ENCODE assay signal across 10 cellular contexts in the genomic region with DNA sequence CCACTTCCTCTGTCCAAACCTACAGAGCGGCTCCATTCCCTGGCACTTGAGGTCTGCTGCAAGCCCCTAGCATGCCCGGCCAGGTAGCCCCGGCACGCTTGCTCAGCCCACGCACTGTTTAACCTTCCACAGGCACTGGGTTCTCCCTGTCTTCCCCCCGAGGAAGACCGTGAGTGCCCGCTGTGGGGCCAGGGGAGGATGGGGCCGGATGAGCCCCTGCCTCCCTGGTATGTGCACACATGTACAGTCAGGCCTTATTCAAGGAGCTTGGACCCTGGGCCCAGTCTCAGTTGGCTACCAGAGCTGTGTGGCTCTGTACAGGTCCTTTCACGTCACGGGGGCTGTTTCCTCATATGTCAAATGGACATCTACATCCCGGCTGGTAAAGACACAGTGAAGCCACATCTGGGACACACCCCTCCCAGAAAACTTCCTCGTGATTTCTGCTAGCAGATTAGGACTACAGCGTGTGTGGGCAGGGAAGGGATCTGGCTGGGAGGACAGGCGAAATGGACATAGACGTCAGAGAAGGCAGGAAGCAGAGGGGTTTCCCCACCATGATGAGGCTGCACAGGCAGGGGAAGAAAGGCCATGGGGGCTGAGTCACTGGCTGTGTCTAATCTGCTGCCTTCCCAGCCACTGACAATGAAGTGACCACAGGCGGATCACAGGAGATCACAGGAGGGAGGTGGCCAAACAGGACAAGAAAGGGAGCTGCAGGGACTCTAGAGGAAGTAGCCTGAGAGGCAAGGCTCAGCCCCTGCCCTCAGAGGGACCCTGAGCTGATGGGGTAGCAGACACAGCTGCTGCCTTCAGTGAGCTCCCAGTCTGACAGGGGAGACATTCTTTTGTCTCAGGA.
A peak's percentile ranks its signal among the peaks of the same experiment; 100 is the strongest.
DNase-seq lines count a peak whose midpoint lies in the region; ATAC-seq and TF ChIP-seq lines count a peak whose summit lies in the region.
"Had no signal": no experiment of that assay in that cellular context is flagged by ENCODE, and none has a peak within 500 bp of the region (broad histone marks: within the 10 kb centered on the region; RNA-seq: fewer than 3 reads in every experiment).

No MANE protein-coding gene starts in this region.

- peak overlapping the region; percentile 38 for H3K18ac ChIP-seq in IMR-90 (ENCODE audit: low read depth, low read length)

- TF ChIP-seq CTCF in AG10803 (conservative IDR thresholded peaks at IDR 0.05; ENCODE audit: low read length) = no peak
- TF ChIP-seq CTCF in IMR-90 (conservative IDR thresholded peaks at IDR 0.05; ENCODE audit: low read depth, low read length) = no peak

- H4K20me1 ChIP-seq in IMR-90 (ENCODE audit: insufficient read depth, low read length) = no peaks in the 10 kb centered on the region; the same call in 1 of the 2 replicates

- CTCF ChIA-PET in IMR-90 (lab: Yijun Ruan, JAX) (interaction anchor here (0.6 to 1.2 kb wide), 3 partner anchors 15 to 295 kb away, joined by 3 to 4 read pairs (median 4); partner anchors contain the start of gene VEGFA), HEK293T (lab: Yijun Ruan, JAX) (interaction anchor here (0.6 to 1.8 kb wide), 5 partner anchors 9 to 268 kb away, joined by 3 to 8 read pairs (median 6); no protein-coding TSS in a partner anchor)

- no peaks in the 10 kb centered on the region for H3K27me3 ChIP-seq in IMR-90 (ENCODE audit: control insufficient read depth, insufficient read depth, low read length)

- peaks cover 4% of the 10 kb centered on the region for H3K36me3 Mint-ChIP-seq in effector memory CD8-positive, alpha-beta T cell (ENCODE audit: insufficient read depth)

- H3K4me1 Mint-ChIP-seq in effector memory CD8-positive, alpha-beta T cell (ENCODE audit: low read depth in 2 of 2) = no peaks in the 10 kb centered on the region

- H3K4me3 Mint-ChIP-seq in effector memory CD8-positive, alpha-beta T cell = no peak overlapping the region

- peak; percentile 76 for TF ChIP-seq POLR2A in IMR-90 (IDR thresholded peaks at IDR 0.05; ENCODE audit: low read depth, low read length)

- peak overlapping the region; percentile 97 for H2BK20ac ChIP-seq in IMR-90 (ENCODE audit: low read depth, low read length)

- peaks cover 0 to 32% of the 10 kb centered on the region in 2 experiments; a peak in 2 of 4 replicates for H3K79me1 ChIP-seq in IMR-90 (ENCODE audit: low read depth in 1 of 2, low read length in 2 of 2)

- peak; percentile 27; the same call in 1 of the 2 replicates for TF ChIP-seq RAD21 in IMR-90 (IDR thresholded peaks at IDR 0.05; ENCODE audit: low read length)

- H3K56ac ChIP-seq in IMR-90 (ENCODE audit: extremely low read depth, insufficient read depth, low read length) = peak overlapping the region; percentile 59

- peak overlapping the region; percentile 97 for H3K14ac ChIP-seq in IMR-90 (replicated peaks; ENCODE audit: low read depth, low read length)

- H2BK120ac ChIP-seq in IMR-90 (ENCODE audit: low read depth, low read length) = peak overlapping the region; percentile 94

- H3K4me1 ChIP-seq in IMR-90 (ENCODE audit: control insufficient read depth, insufficient read depth, low read length) = peaks cover 58% of the 10 kb centered on the region

- no peaks in the 10 kb centered on the region for H3K9me3 Mint-ChIP-seq in effector memory CD8-positive, alpha-beta T cell

- peak overlapping the region; percentile 77; the same call in 2 of the 3 replicates for H2BK15ac ChIP-seq in IMR-90 (ENCODE audit: low read depth, low read length)

- DNase-seq in AG10803 (ENCODE audit: low read depth) = peak; percentile 90
- DNase-seq in IMR-90 = peak; percentile 100
- DNase-seq in effector memory CD8-positive, alpha-beta T cell = no peak
- peak; percentile 86 for DNase-seq in myocyte (ENCODE audit: low read depth)
- DNase-seq in HEK293T (ENCODE audit: extremely low spot score) = no peak
- no peak for DNase-seq in NCI-H2107 (lab: John Stamatoyannopoulos, UW)
- no peak for DNase-seq in activated naive CD4-positive, alpha-beta T cell treated with anti-CD3 and anti-CD28 coated beads, Interleukin-2, amount 50 U/mL, for 16 hours

- H3K23ac ChIP-seq in IMR-90 (ENCODE audit: low read depth, low read length) = peak overlapping the region; percentile 92

- H2AFZ ChIP-seq in IMR-90 (replicated peaks; ENCODE audit: low read length, poor library complexity) = peak overlapping the region; percentile 76

- peak overlapping the region; percentile 9 for H3K9ac ChIP-seq in IMR-90 (ENCODE audit: low read depth, low read length)

- BruUV-seq in IMR-90 (replicated peaks; lab: Mats Ljungman, UMichigan) = no TSS peak

- peak overlapping the region; percentile 85 for H4K91ac ChIP-seq in IMR-90 (ENCODE audit: insufficient read depth, low read depth, low read length)

- ATAC-seq in IMR-90 (ENCODE audit: low read depth) (peak; percentile 73), GM18520 (IDR thresholded peaks at IDR 0.05; ENCODE audit: unreplicated experiment) (no peak)
- ATAC-seq in effector memory CD8-positive, alpha-beta T cell (replicated peaks) = peak; percentile 55

- 73% methylated on average over 13 of the region's 17 CpGs; no CpG with 5 or more reads in 1 of the 2 experiments for WGBS in IMR-90 (ENCODE audit: extremely low coverage in 2 of 2, insufficient read length in 1 of 2), 2 experiments

- peak overlapping the region; percentile 70 to 78 for H4K8ac ChIP-seq in IMR-90 (ENCODE audit: low read depth in 2 of 2, low read length in 2 of 2)

- peaks cover 5 to 26% of the 10 kb centered on the region in 2 donors for H3K27me3 Mint-ChIP-seq in effector memory CD8-positive, alpha-beta T cell

- H3K36me3 ChIP-seq in IMR-90 (ENCODE audit: control insufficient read depth, insufficient read depth, low read length) = no peaks in the 10 kb centered on the region
- H3K36me3 ChIP-seq: neutrophil had no signal

- H3K4me3 ChIP-seq in AG10803 (ENCODE audit: low read length) (no peak overlapping the region), IMR-90 (ENCODE audit: insufficient read depth, low read depth, low read length) (no peak overlapping the region)

- in situ Hi-C loops in IMR-90 (cut with MboI; ENCODE audit: low sequenced_read_pairs) = no loop called here

- peak overlapping the region; percentile 95 for H2AK9ac ChIP-seq in IMR-90 (replicated peaks; ENCODE audit: low read depth, low read length, poor library complexity)

- intact Hi-C loops in IMR-90 (cut with micrococcal nuclease) = no loop called here

- POLR2A ChIA-PET in IMR-90 (lab: Charles Lee; ENCODE audit: unreplicated experiment) (interaction anchor here (0.7 kb wide), 1 partner anchor 339 kb away, joined by 3 read pairs; no protein-coding TSS in a partner anchor), HEK293T (lab: Yijun Ruan, JAX) (interaction anchor here (0.6 to 1.0 kb wide), 2 partner anchors 9 to 294 kb away, joined by 3 read pairs; partner anchors contain the start of gene VEGFA)

- H3K9me1 ChIP-seq in IMR-90 (ENCODE audit: insufficient read depth, low read length) = peaks cover 51% of the 10 kb centered on the region

- H3K27ac Mint-ChIP-seq in effector memory CD8-positive, alpha-beta T cell = peak overlapping the region; percentile 21 to 46

- H3K4me2 ChIP-seq in IMR-90 (ENCODE audit: low read depth, low read length) = no peak overlapping the region

- peak overlapping the region; percentile 87 for H2BK5ac ChIP-seq in IMR-90 (ENCODE audit: low read depth, low read length, poor library complexity, severe bottlenecking)

- peak overlapping the region; percentile 96 for H2AK5ac ChIP-seq in IMR-90 (ENCODE audit: low read depth, low read length)

- dilution Hi-C loops in IMR-90 (cut with HindIII; ENCODE audit: low sequenced_read_pairs, unreplicated experiment) = no loop called here

- peak overlapping the region; percentile 71 for H3K27ac ChIP-seq in IMR-90 (ENCODE audit: insufficient read depth, low read length)
- H3K27ac ChIP-seq: neutrophil, VCaP had no signal

- H3K4ac ChIP-seq in IMR-90 (ENCODE audit: low read depth, low read length) = peak overlapping the region; percentile 92

- peak overlapping the region; percentile 32 for H4K5ac ChIP-seq in IMR-90 (ENCODE audit: low read depth, low read length)

- H3K9me3 ChIP-seq in IMR-90 (ENCODE audit: control insufficient read depth, insufficient read depth, low read length) = no peaks in the 10 kb centered on the region
- H3K9me3 ChIP-seq: neutrophil had no signal

TF ChIP-seq in IMR-90, 13 proteins besides CTCF, POLR2A, EP300 and RAD21 (continues in another document):
- TF ChIP-seq MXI1 (IDR thresholded peaks at IDR 0.05; ENCODE audit: borderline replicate concordance, low read depth, low read length) (peak; percentile 57; the same call in 1 of the 2 replicates), MAFK (IDR thresholded peaks at IDR 0.05; ENCODE audit: low read depth, low read length) (peak; percentile 17; the same call in 1 of the 2 replicates), MAZ (IDR thresholded peaks at IDR 0.05; ENCODE audit: borderline replicate concordance, low read depth, low read length) (peak; percentile 37), SMC3 (IDR thresholded peaks at IDR 0.05; ENCODE audit: low read depth, low read length) (no peak; the same call in 1 of the 2 replicates), FOS (IDR thresholded peaks at IDR 0.05; ENCODE audit: low read depth, low read length) (peak; percentile 98)

TF ChIP-seq in HEK293T, 16 proteins besides CTCF, POLR2A, EP300 and RAD21:
- no peak for TF ChIP-seq SUZ12 (IDR thresholded peaks at IDR 0.05)
- TF ChIP-seq NFRKB (IDR thresholded peaks at IDR 0.05) = no peak
- TF ChIP-seq LEF1 (IDR thresholded peaks at IDR 0.05; ENCODE audit: borderline replicate concordance) = no peak
- TF ChIP-seq CTBP1 (IDR thresholded peaks at IDR 0.05; ENCODE audit: borderline replicate concordance) = no peak
- no peak for TF ChIP-seq SP1 (IDR thresholded peaks at IDR 0.05)
- no peak for TF ChIP-seq PKNOX1 (IDR thresholded peaks at IDR 0.05)
- TF ChIP-seq HDGF (IDR thresholded peaks at IDR 0.05; ENCODE audit: borderline replicate concordance) = no peak
- TF ChIP-seq ZNF384 (IDR thresholded peaks at IDR 0.05) = no peak

Comparison
In these comparisons a context has a peak if more than half of its experiments do, and no peak if none do; other contexts are left out.
1. DNase-seq: peak in AG10803 (single experiment), IMR-90 (single experiment) and myocyte (single experiment); none in effector memory CD8-positive, alpha-beta T cell (0 of 3), HEK293T (single experiment), NCI-H2107 (single experiment) and activated naive CD4-positive, alpha-beta T cell treated with anti-CD3 and anti-CD28 coated beads, Interleukin-2, amount 50 U/mL, for 16 hours (single experiment).